26 cellular contexts compared by ENCODE assay signal in the genomic region with DNA sequence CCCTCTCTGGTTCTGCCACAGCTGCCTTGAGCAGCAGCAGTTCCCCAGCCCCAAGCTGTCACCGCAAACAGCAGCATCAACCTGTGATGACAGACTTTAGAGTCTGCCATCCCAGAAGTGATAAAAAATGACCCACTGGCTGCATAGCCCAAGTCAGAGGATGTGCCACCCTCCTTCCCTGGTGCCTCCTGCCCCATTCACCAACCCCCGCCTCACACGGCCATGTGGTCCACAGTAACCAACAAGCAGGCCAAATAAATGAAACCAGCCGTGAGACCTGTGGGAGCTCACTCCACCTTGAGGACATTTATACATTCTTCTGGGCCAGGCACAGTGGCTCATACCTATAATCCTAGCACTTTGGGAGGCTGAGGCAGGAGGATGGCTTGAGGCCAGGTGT. TPM values are rescaled to one million over a fixed set of nuclear protein-coding genes. Genes with fewer than 3 reads are reported as not detected.
DNase-seq lines count a peak whose midpoint lies in the region; ATAC-seq and TF ChIP-seq lines count a peak whose summit lies in the region.
"Had no signal": no experiment of that assay in that cellular context is flagged by ENCODE, and none has a peak within 500 bp of the region (broad histone marks: within the 10 kb centered on the region; RNA-seq: fewer than 3 reads in every experiment).

No MANE protein-coding gene starts in this region.

- H3K4me3 Mint-ChIP-seq in activated T-cell treated with anti-CD3 and anti-CD28 coated beads, Interleukin-2, amount 50 U/mL, for 24 hours: no peak overlapping the region
- H3K4me3 Mint-ChIP-seq in T-helper 17 cell: no peak overlapping the region
- no peak overlapping the region for H3K4me3 Mint-ChIP-seq in stimulated activated effector memory CD8-positive, alpha-beta T cell treated with anti-CD3 and anti-CD28 coated beads, Interleukin-12 subunit alpha, Interleukin-12 subunit beta, amount 100 ng/mL, for 72 hours
- H3K4me3 Mint-ChIP-seq: activated CD4-positive, alpha-beta T cell treated with anti-CD3 and anti-CD28 coated beads for 36 hours; activated naive CD4-positive, alpha-beta T cell treated with anti-CD3 and anti-CD28 coated beads, Interleukin-2, amount 10 ng/mL, durations not matched to agents 7 days and 5 days had no signal

- H3K27me3 ChIP-seq in lower lobe of right lung (ENCODE audit: low read depth) (no peaks in the 10 kb centered on the region), gastroesophageal sphincter (no peaks in the 10 kb centered on the region)

- no peak for TF ChIP-seq CTCF in lower lobe of right lung (IDR thresholded peaks at IDR 0.05)
- TF ChIP-seq CTCF in gastroesophageal sphincter (IDR thresholded peaks at IDR 0.05): no peak

- no peaks in the 10 kb centered on the region for H3K9me3 Mint-ChIP-seq in activated T-cell treated with anti-CD3 and anti-CD28 coated beads, Interleukin-2, amount 50 U/mL, for 24 hours
- H3K9me3 Mint-ChIP-seq in stimulated activated effector memory CD8-positive, alpha-beta T cell treated with anti-CD3 and anti-CD28 coated beads, Interleukin-12 subunit alpha, Interleukin-12 subunit beta, amount 100 ng/mL, for 72 hours: no peaks in the 10 kb centered on the region
- H3K9me3 Mint-ChIP-seq: activated naive CD4-positive, alpha-beta T cell treated with anti-CD3 and anti-CD28 coated beads, Interleukin-2, amount 10 ng/mL, durations not matched to agents 7 days and 5 days had no signal

- no peaks in the 10 kb centered on the region for H3K27me3 Mint-ChIP-seq in activated T-cell treated with anti-CD3 and anti-CD28 coated beads, Interleukin-2, amount 50 U/mL, for 24 hours
- no peaks in the 10 kb centered on the region for H3K27me3 Mint-ChIP-seq in T-helper 17 cell
- H3K27me3 Mint-ChIP-seq: activated CD4-positive, alpha-beta T cell treated with anti-CD3 and anti-CD28 coated beads for 36 hours; activated naive CD4-positive, alpha-beta T cell treated with anti-CD3 and anti-CD28 coated beads, Interleukin-2, amount 10 ng/mL, durations not matched to agents 7 days and 5 days had no signal

- no peaks in the 10 kb centered on the region for H3K9me3 ChIP-seq in T-helper 17 cell (ENCODE audit: control insufficient read depth, low read length, poor library complexity, severe bottlenecking)
- no peaks in the 10 kb centered on the region for H3K9me3 ChIP-seq in lower lobe of right lung
- no peaks in the 10 kb centered on the region for H3K9me3 ChIP-seq in gastroesophageal sphincter
- H3K9me3 ChIP-seq: psoas muscle, stomach, tibial nerve had no signal

- ATAC-seq in T-helper 17 cell (no peak), lower lobe of right lung (no peak), left colon (no peak), gastroesophageal sphincter (no peak)
- ATAC-seq in stimulated activated effector memory CD8-positive, alpha-beta T cell treated with anti-CD3 and anti-CD28 coated beads, Interleukin-12 subunit alpha, Interleukin-12 subunit beta, amount 100 ng/mL, for 72 hours: no peak
- ATAC-seq: activated CD4-positive, alpha-beta T cell treated with anti-CD3 and anti-CD28 coated beads for 36 hours; left cardiac atrium; psoas muscle; SK-N-SH treated with all-trans-retinoic acid at 6 μM for 48 hours had no signal

- peak overlapping the region; percentile 44 for H3K27ac Mint-ChIP-seq in activated T-cell treated with anti-CD3 and anti-CD28 coated beads, Interleukin-2, amount 50 U/mL, for 24 hours
- peak overlapping the region; percentile 100 for H3K27ac Mint-ChIP-seq in T-helper 17 cell
- no peak overlapping the region for H3K27ac Mint-ChIP-seq in stimulated activated effector memory CD8-positive, alpha-beta T cell treated with anti-CD3 and anti-CD28 coated beads, Interleukin-12 subunit alpha, Interleukin-12 subunit beta, amount 100 ng/mL, for 72 hours
- H3K27ac Mint-ChIP-seq: activated CD4-positive, alpha-beta T cell treated with anti-CD3 and anti-CD28 coated beads for 36 hours; activated naive CD4-positive, alpha-beta T cell treated with anti-CD3 and anti-CD28 coated beads, Interleukin-2, amount 10 ng/mL, durations not matched to agents 7 days and 5 days had no signal

- DNase-seq in activated T-cell treated with anti-CD3 and anti-CD28 coated beads, Interleukin-2, amount 50 U/mL, for 24 hours: no peak
- DNase-seq in activated T-cell treated with anti-CD3 and anti-CD28 coated beads, Interleukin-2, amount 50 U/mL, for 1 hour: no peak
- no peak for DNase-seq in T-helper 17 cell
- DNase-seq in lower lobe of right lung: no peak
- DNase-seq in left colon: no peak
- no peak for DNase-seq in stimulated activated effector memory CD8-positive, alpha-beta T cell treated with anti-CD3 and anti-CD28 coated beads, Interleukin-12 subunit alpha, Interleukin-12 subunit beta, amount 100 ng/mL, for 72 hours (ENCODE audit: low spot score in 2 of 2)
- DNase-seq: 8988T; activated CD4-positive, alpha-beta T cell treated with anti-CD3 and anti-CD28 coated beads for 36 hours; activated naive CD4-positive, alpha-beta T cell treated with anti-CD3 and anti-CD28 coated beads, Interleukin-2, amount 10 ng/mL, durations not matched to agents 7 days and 5 days; DMS79 treated with DMSO at 0.1 percent for 48 hours; effector memory CD4-positive, alpha-beta T cell; foreskin fibroblast; KG1; left cardiac atrium; mesendoderm; NCI-H146; NCI-H2107; NCI-H446; NCI-H774; occipital lobe; psoas muscle; stomach had no signal

- peak overlapping the region; percentile 87 for H3K27ac ChIP-seq in lower lobe of right lung
- H3K27ac ChIP-seq in temporal lobe (ENCODE audit: low read depth, low read length): peak overlapping the region; percentile 61
- peak overlapping the region in 2 of 4 donors; percentile 79 to 86 for H3K27ac ChIP-seq in gastroesophageal sphincter
- H3K27ac ChIP-seq: psoas muscle had no signal

- no peak for TF ChIP-seq POLR2A in gastroesophageal sphincter (IDR thresholded peaks at IDR 0.05)

- peaks cover 6% of the 10 kb centered on the region for H3K36me3 ChIP-seq in lower lobe of right lung
- no peaks in the 10 kb centered on the region for H3K36me3 ChIP-seq in gastroesophageal sphincter
- H3K36me3 ChIP-seq: tibial nerve had no signal

- 100% methylated on average over 1 of the region's 4 CpGs; no CpG with 5 or more reads in 1 of the 2 donors for WGBS in gastroesophageal sphincter (ENCODE audit: low coverage in 1 of 2), 2 donors

- peaks cover 54% of the 10 kb centered on the region for H3K4me1 ChIP-seq in lower lobe of right lung
- H3K4me1 ChIP-seq in gastroesophageal sphincter: peaks cover 3 to 60% (median 34%) of the 10 kb centered on the region in 3 donors

- no peak overlapping the region for H3K4me3 ChIP-seq in lower lobe of right lung
- no peak overlapping the region for H3K4me3 ChIP-seq in gastroesophageal sphincter
- H3K4me3 ChIP-seq: psoas muscle, stomach, tibial nerve had no signal

- peaks cover 54% of the 10 kb centered on the region for H3K36me3 Mint-ChIP-seq in activated T-cell treated with anti-CD3 and anti-CD28 coated beads, Interleukin-2, amount 50 U/mL, for 24 hours (ENCODE audit: low read depth)
- H3K36me3 Mint-ChIP-seq in T-helper 17 cell (ENCODE audit: low read depth): peaks cover 2% of the 10 kb centered on the region
- peaks cover 63% of the 10 kb centered on the region for H3K36me3 Mint-ChIP-seq in stimulated activated effector memory CD8-positive, alpha-beta T cell treated with anti-CD3 and anti-CD28 coated beads, Interleukin-12 subunit alpha, Interleukin-12 subunit beta, amount 100 ng/mL, for 72 hours

- intact Hi-C loops in lower lobe of right lung (cut with DNase I) (no loop called here), left colon (cut with DNase I, micrococcal nuclease) (no loop called here)

- H3K4me1 Mint-ChIP-seq in activated T-cell treated with anti-CD3 and anti-CD28 coated beads, Interleukin-2, amount 50 U/mL, for 24 hours (ENCODE audit: low read depth): peaks cover 53% of the 10 kb centered on the region
- peaks cover 37% of the 10 kb centered on the region for H3K4me1 Mint-ChIP-seq in T-helper 17 cell
- H3K4me1 Mint-ChIP-seq in stimulated activated effector memory CD8-positive, alpha-beta T cell treated with anti-CD3 and anti-CD28 coated beads, Interleukin-12 subunit alpha, Interleukin-12 subunit beta, amount 100 ng/mL, for 72 hours: peaks cover 43% of the 10 kb centered on the region

- TF ChIP-seq EP300 in gastroesophageal sphincter (IDR thresholded peaks at IDR 0.05): no peak

RNA-seq across cellular contexts. Expression of a gene that starts 3.5 kb away (rescaled TPM):
- total RNA-seq in T-helper 17 cell (10 to 100 TPM; 30.6 to 34.4 TPM), lower lobe of right lung (29.7 TPM), temporal lobe (213 TPM), left colon (1 to 10 TPM; 1.9 to 5.9 TPM), gastroesophageal sphincter (10 to 100 TPM; 28.3 to 99.0 (median 69.1) TPM)
